In the genomic region with DNA sequence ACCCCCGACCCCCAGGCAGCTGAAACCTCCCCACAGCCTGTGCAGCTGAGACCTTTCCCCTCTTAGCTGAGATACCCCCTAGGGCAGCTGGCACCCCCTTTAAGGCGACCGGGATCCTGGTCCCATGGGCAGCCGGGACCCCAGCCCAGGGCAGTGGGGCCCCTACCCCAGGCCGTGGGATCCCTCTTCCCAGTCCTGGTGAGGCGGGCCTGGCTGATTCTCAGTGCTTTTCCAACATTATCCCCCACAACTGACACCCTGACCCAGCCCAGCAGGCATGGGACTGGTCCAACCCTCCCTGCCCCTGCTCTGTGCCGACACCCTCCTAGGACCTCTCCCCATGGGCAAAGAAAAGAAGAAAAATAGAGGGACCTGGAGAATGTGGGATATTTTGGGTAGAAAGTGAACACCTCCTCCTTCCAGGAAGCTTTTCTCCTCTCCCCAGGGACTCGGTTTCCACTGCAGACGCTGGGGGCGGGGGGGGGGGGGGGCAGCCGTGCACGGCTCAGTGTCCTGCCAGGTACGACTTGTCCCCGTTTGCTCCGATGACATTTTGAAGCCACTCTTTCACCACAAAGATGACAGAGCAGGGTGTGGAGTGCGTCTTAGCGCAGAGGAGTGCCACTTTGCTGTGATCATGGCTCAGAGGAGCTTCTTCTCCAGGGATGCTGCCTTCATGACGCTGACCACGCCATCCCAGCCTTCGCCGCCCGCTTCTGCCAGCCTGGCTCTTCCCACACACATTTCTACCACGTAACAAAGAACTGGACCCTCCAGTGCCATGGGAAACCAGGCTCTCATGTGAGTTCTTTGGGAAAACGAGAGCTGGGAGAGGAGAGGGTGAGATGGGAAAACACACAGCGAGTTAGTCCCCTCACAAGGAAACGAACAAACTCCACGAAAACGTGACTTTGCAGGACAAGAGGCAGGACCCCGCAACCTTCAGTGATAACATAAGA, we compare ENCODE assay signal across 11 cellular contexts.
"Had no signal": no experiment of that assay in that cellular context is flagged by ENCODE, and none has a peak within 500 bp of the region (broad histone marks: within the 10 kb centered on the region; RNA-seq: fewer than 3 reads in every experiment).

No MANE protein-coding gene starts in this region.

- DNase-seq: activated CD4-positive, alpha-beta T cell treated with anti-CD3 and anti-CD28 coated beads, Interleukin-2, amount 50 U/mL, for 4 hours; activated CD4-positive, CD25-positive, alpha-beta regulatory T cell; activated naive CD4-positive, alpha-beta T cell treated with anti-CD3 and anti-CD28 coated beads, Interleukin-2, amount 50 U/mL, for 16 hours; amniotic stem cell; erythroblast; kidney glomerular epithelial cell; mammary epithelial cell; stimulated activated CD4-positive, alpha-beta T cell treated with anti-CD3 and anti-CD28 coated beads, Interleukin-4, amount 100 ng/mL, for 1 hour; stimulated activated CD8-positive, alpha-beta memory T cell treated with anti-CD3 and anti-CD28 coated beads, Interleukin-4, amount 100 ng/mL, for 48 hours; T-helper 17 cell had no signal

- ATAC-seq: body of pancreas, T-helper 17 cell had no signal
